In genomic region chr17:63402808-63403207, GRCh38 we compare ENCODE assay signal across 21 cellular contexts. TPM values are rescaled to one million over a fixed set of nuclear protein-coding genes. Genes with fewer than 3 reads are reported as not detected.
A peak's percentile ranks its signal among the peaks of the same experiment; 100 is the strongest.
DNase-seq lines count a peak whose midpoint lies in the region; ATAC-seq and TF ChIP-seq lines count a peak whose summit lies in the region.
"Had no signal": no experiment of that assay in that cellular context is flagged by ENCODE, and none has a peak within 500 bp of the region (broad histone marks: within the 10 kb centered on the region; RNA-seq: fewer than 3 reads in every experiment).

No MANE protein-coding gene starts in this region.

- H3K9me3 ChIP-seq in heart right ventricle (no peaks in the 10 kb centered on the region), sigmoid colon (no peaks in the 10 kb centered on the region), spleen (no peaks in the 10 kb centered on the region)
- H3K9me3 ChIP-seq: adrenal gland had no signal

- peak; percentile 62 for DNase-seq in HCEC 1CT
- peak; percentile 71 for DNase-seq in cardiac fibroblast (ENCODE audit: low read depth in 2 of 2)
- no peak for DNase-seq in heart right ventricle
- no peak for DNase-seq in sigmoid colon
- DNase-seq in activated CD4-positive, alpha-beta memory T cell treated with anti-CD3 and anti-CD28 coated beads, Interleukin-2, amount 10 ng/mL, durations not matched to agents 7 days and 5 days, result no peak
- DNase-seq in spleen, result no peak
- DNase-seq in DMS153 treated with DMSO at 0.1 percent for 48 hours (lab: John Stamatoyannopoulos, UW; ENCODE audit: unreplicated experiment), result no peak
- DNase-seq in mucosa of gallbladder (ENCODE audit: low spot score), result no peak
- DNase-seq: adrenal gland; Calu3; left cardiac atrium; naive B cell; NCI-H1105; NCI-H2171 treated with DMSO at 0.1 percent for 48 hours; NK-92 treated with Interleukin-12 subunit alpha and Interleukin-12 subunit beta, amount 100 ng/mL, for 24 hours; T-cell had no signal

- H3K4me1 Mint-ChIP-seq in activated CD4-positive, alpha-beta memory T cell treated with anti-CD3 and anti-CD28 coated beads, Interleukin-2, amount 10 ng/mL, durations not matched to agents 7 days and 5 days, result peaks cover 11% of the 10 kb centered on the region

- intact Hi-C loops in heart right ventricle (cut with DNase I), result loop anchor here (10.0 kb wide), 4 partner anchors 408 to 728 kb away; no protein-coding TSS in a partner anchor
- intact Hi-C loops in sigmoid colon (cut with DNase I), result loop anchor here (10.0 kb wide), 1 partner anchor 408 kb away; no protein-coding TSS in a partner anchor
- intact Hi-C loops in spleen (cut with DNase I; ENCODE audit: low total_unique reads), result loop anchor here (10.0 kb wide), 1 partner anchor 318 kb away; no protein-coding TSS in a partner anchor

- 80 to 84% methylated on average over 1 of the region's 1 CpG for WGBS in heart right ventricle, 2 donors
- 78 to 91% methylated on average over 1 of the region's 1 CpG for WGBS in sigmoid colon, 2 donors
- WGBS in spleen, 5 donors, result 92 to 97% (median 95%) methylated on average over 1 of the region's 1 CpG

- H3K9me3 Mint-ChIP-seq in activated CD4-positive, alpha-beta memory T cell treated with anti-CD3 and anti-CD28 coated beads, Interleukin-2, amount 10 ng/mL, durations not matched to agents 7 days and 5 days, result no peaks in the 10 kb centered on the region
- H3K9me3 Mint-ChIP-seq: activated T-helper 2 cell treated with anti-CD3 and anti-CD28 coated beads, Interferon-gamma antibody, Interleukin-2, Interleukin-4, amounts not matched to agents 10 μg/mL and 5 μg/mL and 100 μg/mL, durations not matched to agents 14 hours and 24 hours and 36 hours; naive B cell; T-cell; WTC11 had no signal

- CTCF ChIA-PET in activated CD4-positive, alpha-beta memory T cell treated with anti-CD3 and anti-CD28 coated beads, Interleukin-2, amount 10 ng/mL, durations not matched to agents 7 days and 5 days (lab: Charles Lee), result no interaction called here

- H3K4me3 ChIP-seq in cardiac fibroblast (replicated peaks in 1 of 2; ENCODE audit: low read depth in 2 of 2, low read length in 2 of 2) (no peak overlapping the region), heart right ventricle (no peak overlapping the region), sigmoid colon (no peak overlapping the region), spleen (no peak overlapping the region)
- H3K4me3 ChIP-seq: adrenal gland, coronary artery had no signal

- no peak overlapping the region for H3K4me3 Mint-ChIP-seq in activated CD4-positive, alpha-beta memory T cell treated with anti-CD3 and anti-CD28 coated beads, Interleukin-2, amount 10 ng/mL, durations not matched to agents 7 days and 5 days
- H3K4me3 Mint-ChIP-seq: naive B cell, T-cell, WTC11 had no signal

- ATAC-seq in heart right ventricle, result peak in 5 of 8 donors; percentile 13 to 43 (median 32)
- ATAC-seq: T-cell, WTC11 had no signal

- H3K27me3 Mint-ChIP-seq in activated CD4-positive, alpha-beta memory T cell treated with anti-CD3 and anti-CD28 coated beads, Interleukin-2, amount 10 ng/mL, durations not matched to agents 7 days and 5 days, result no peaks in the 10 kb centered on the region
- H3K27me3 Mint-ChIP-seq: naive B cell, T-cell had no signal

- no peaks in the 10 kb centered on the region for H3K27me3 ChIP-seq in heart right ventricle
- no peaks in the 10 kb centered on the region for H3K27me3 ChIP-seq in sigmoid colon
- no peaks in the 10 kb centered on the region for H3K27me3 ChIP-seq in spleen (replicated peaks in 1 of 7)
- H3K27me3 ChIP-seq: adrenal gland had no signal

- no peak overlapping the region for H3K27ac Mint-ChIP-seq in activated CD4-positive, alpha-beta memory T cell treated with anti-CD3 and anti-CD28 coated beads, Interleukin-2, amount 10 ng/mL, durations not matched to agents 7 days and 5 days
- H3K27ac Mint-ChIP-seq: activated T-helper 2 cell treated with anti-CD3 and anti-CD28 coated beads, Interferon-gamma antibody, Interleukin-2, Interleukin-4, amounts not matched to agents 10 μg/mL and 5 μg/mL and 100 μg/mL, durations not matched to agents 14 hours and 24 hours and 36 hours; naive B cell; T-cell; WTC11 had no signal

- H3K27ac ChIP-seq in heart right ventricle (peak overlapping the region in 7 of 10 donors; percentile 18 to 65 (median 54)), sigmoid colon (peak overlapping the region in 3 of 4 donors; percentile 35 to 40 (median 36)), spleen (no peak overlapping the region)
- H3K27ac ChIP-seq: KMS-11, RWPE1 had no signal

- TF ChIP-seq POLR2A in sigmoid colon (IDR thresholded peaks at IDR 0.05), result no peak
- TF ChIP-seq POLR2A in spleen (IDR thresholded peaks at IDR 0.05), result no peak

- H3K36me3 ChIP-seq in heart right ventricle, result peaks cover 0 to 35% (median 0%) of the 10 kb centered on the region in 9 donors
- H3K36me3 ChIP-seq in sigmoid colon, result no peaks in the 10 kb centered on the region
- peaks cover 0 to 12% (median 0%) of the 10 kb centered on the region in 6 donors for H3K36me3 ChIP-seq in spleen
- H3K36me3 ChIP-seq: adrenal gland had no signal

- H3K36me3 Mint-ChIP-seq in activated CD4-positive, alpha-beta memory T cell treated with anti-CD3 and anti-CD28 coated beads, Interleukin-2, amount 10 ng/mL, durations not matched to agents 7 days and 5 days (ENCODE audit: low read depth), result no peaks in the 10 kb centered on the region
- H3K36me3 Mint-ChIP-seq: naive B cell, WTC11 had no signal

- TF ChIP-seq CTCF in cardiac fibroblast (IDR thresholded peaks at IDR 0.05; ENCODE audit: low read depth, low read length) (no peak), heart right ventricle (IDR thresholded peaks at IDR 0.05) (no peak), sigmoid colon (IDR thresholded peaks at IDR 0.05) (no peak), spleen (IDR thresholded peaks at IDR 0.05 in 8 of 11, conservative IDR thresholded peaks at IDR 0.05 in 3 of 11) (no peak)

- H3K4me1 ChIP-seq in heart right ventricle (peaks cover 0 to 38% (median 8%) of the 10 kb centered on the region in 9 donors), sigmoid colon (peaks cover 0 to 25% (median 16%) of the 10 kb centered on the region in 4 donors), spleen (peaks cover 0 to 31% (median 14%) of the 10 kb centered on the region in 6 donors)

- TF ChIP-seq EP300 in sigmoid colon (IDR thresholded peaks at IDR 0.05), result no peak

- POLR2A ChIA-PET in activated CD4-positive, alpha-beta memory T cell treated with anti-CD3 and anti-CD28 coated beads, Interleukin-2, amount 10 ng/mL, durations not matched to agents 7 days and 5 days (lab: Charles Lee), result no interaction called here

RNA-seq across cellular contexts. Expression of gene CYB561, which starts 43.3 kb away (rescaled TPM):
- total RNA-seq in heart right ventricle, result 10 to 100 TPM in 4 of 10 donors, 1 to 10 TPM in 6; 5.5 to 22.8 (median 8.5) TPM
- polyA plus RNA-seq in heart right ventricle, result 10 to 100 TPM in 1 of 2 donors, 1 to 10 TPM in 1; 7.8 to 12.2 TPM
- 10 to 100 TPM in 3 of 4 donors, 1 to 10 TPM in 1; 6.3 to 16.4 (median 12.9) TPM for total RNA-seq in sigmoid colon
- polyA plus RNA-seq in sigmoid colon, result 10 to 100 TPM in 2 of 3 donors, 1 to 10 TPM in 1; 9.0 to 59.2 (median 10.2) TPM
- 10 to 100 TPM; 28.9 to 30.3 TPM for total RNA-seq in activated CD4-positive, alpha-beta memory T cell treated with anti-CD3 and anti-CD28 coated beads, Interleukin-2, amount 10 ng/mL, durations not matched to agents 7 days and 5 days
- 10 to 100 TPM; 10.1 to 36.4 (median 13.6) TPM for total RNA-seq in spleen
- 1 to 10 TPM; 2.6 to 6.6 (median 4.0) TPM for polyA plus RNA-seq in spleen
- total RNA-seq in mucosa of gallbladder, result 74.3 TPM

Comparison
In these comparisons a context has a peak if more than half of its experiments do, and no peak if none do; other contexts are left out.
1. DNase-seq: peak in HCEC 1CT (single experiment) and cardiac fibroblast (2 of 2); none in heart right ventricle (0 of 2), sigmoid colon (single experiment), activated CD4-positive, alpha-beta memory T cell treated with anti-CD3 and anti-CD28 coated beads, Interleukin-2, amount 10 ng/mL, durations not matched to agents 7 days and 5 days (single experiment), spleen (single experiment), DMS153 treated with DMSO at 0.1 percent for 48 hours (single experiment) and mucosa of gallbladder (single experiment).
2. H3K27ac ChIP-seq: peak in heart right ventricle (7 of 10) and sigmoid colon (3 of 4); none in spleen (0 of 8).